Comparison of ENCODE assay signal across 1 cellular context in genomic region chr1:1306070-1306660, GRCh38.
A peak's percentile ranks its signal among the peaks of the same experiment; 100 is the strongest.
TF ChIP-seq lines count a peak whose summit lies in the region.

No MANE protein-coding gene starts in this region.

TF ChIP-seq in GM12878, 131 proteins besides CTCF, POLR2A, EP300 and RAD21:
- TF ChIP-seq E4F1 (IDR thresholded peaks at IDR 0.05; ENCODE audit: borderline replicate concordance, partially characterized antibody) (no peak), GABPA (IDR thresholded peaks at IDR 0.05; ENCODE audit: low read depth) (no peak), ASH2L (IDR thresholded peaks at IDR 0.05; ENCODE audit: borderline replicate concordance, low read depth) (no peak), E2F8 (IDR thresholded peaks at IDR 0.05; ENCODE audit: low read depth, partially characterized antibody) (no peak), SMC3 (IDR thresholded peaks at IDR 0.05; ENCODE audit: borderline replicate concordance, low read length) (peak; percentile 15; the same call in 1 of the 2 replicates), SUPT20H (IDR thresholded peaks at IDR 0.05; ENCODE audit: borderline replicate concordance, control insufficient read depth, low read depth, low read length) (no peak), ELK1 (IDR thresholded peaks at IDR 0.05; ENCODE audit: low read depth, low read length) (no peak), SIN3A (IDR thresholded peaks at IDR 0.05; ENCODE audit: low read depth, low read length) (0 out of 2 replicates have a peak, but pooled peaks have one; percentile 42), ZBTB4 (CRISPR knock-in tag; IDR thresholded peaks at IDR 0.05) (no peak)
